Comparison of ENCODE assay signal across 40 cellular contexts in the genomic region with DNA sequence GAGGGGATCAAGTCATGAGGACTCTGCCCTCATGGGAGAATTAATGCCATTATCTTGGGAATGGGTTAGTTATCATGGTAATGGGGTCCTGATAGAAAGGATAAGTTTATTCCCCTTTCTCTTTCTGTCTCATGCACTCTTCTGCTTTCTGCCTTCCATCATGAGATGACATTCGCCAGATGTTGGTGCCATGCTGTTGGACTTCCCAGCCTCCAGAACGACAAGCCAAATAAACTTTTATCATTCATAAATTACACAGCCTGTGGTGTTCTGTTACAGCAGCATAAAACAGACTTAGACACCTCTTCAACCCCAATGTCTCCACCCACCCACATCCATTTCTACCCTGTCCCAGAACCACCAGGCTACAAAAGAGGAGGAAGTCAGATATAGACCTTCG. TPM values are rescaled to one million over a fixed set of nuclear protein-coding genes. Genes with fewer than 3 reads are reported as not detected.
"Had no signal": no experiment of that assay in that cellular context is flagged by ENCODE, and none has a peak within 500 bp of the region (broad histone marks: within the 10 kb centered on the region; RNA-seq: fewer than 3 reads in every experiment).

No MANE protein-coding gene starts in this region.

- H3K9me3 Mint-ChIP-seq: activated CD4-positive, alpha-beta T cell treated with anti-CD3 and anti-CD28 coated beads, Interleukin-2, amount 10 ng/mL, durations not matched to agents 24 days and 14 days; activated naive CD8-positive, alpha-beta T cell treated with anti-CD3 and anti-CD28 coated beads for 36 hours; activated T-cell treated with anti-CD3 and anti-CD28 coated beads, Interleukin-2, amount 50 U/mL, for 4 hours; activated T-cell treated with anti-CD3 and anti-CD28 coated beads, Interleukin-2, amount 50 U/mL, for 72 hours; activated T-helper 1 cell treated with anti-CD3 and anti-CD28 coated beads, Interleukin-12 subunit alpha, Interleukin-12 subunit beta, Interleukin-2, Interleukin-4 antibody, amounts not matched to agents 30 ng/mL and 10 ng/mL and 1 ng/mL, durations not matched to agents 14 hours and 24 hours and 36 hours; T-helper 1 cell treated with Interleukin-12 subunit alpha and Interleukin-12 subunit beta and Interleukin-4 antibody, amounts not matched to agents 30 μg/mL and 1 μg/mL, for 36 hours; T-helper 2 cell treated with Interferon-gamma antibody and Interleukin-4, amounts not matched to agents 5 μg/mL and 100 μg/mL, for 36 hours had no signal

- H3K4me3 Mint-ChIP-seq: activated B cell treated with CpG ODN at 0.5 μM for 24 hours; activated CD4-positive, alpha-beta memory T cell treated with anti-CD3 and anti-CD28 coated beads for 36 hours; activated CD4-positive, alpha-beta T cell treated with anti-CD3 and anti-CD28 coated beads, Interleukin-2, amount 10 ng/mL, durations not matched to agents 24 days and 14 days; activated CD8-positive, alpha-beta T cell treated with anti-CD3 and anti-CD28 coated beads for 36 hours; activated naive CD4-positive, alpha-beta T cell treated with anti-CD3 and anti-CD28 coated beads for 36 hours; activated naive CD8-positive, alpha-beta T cell treated with anti-CD3 and anti-CD28 coated beads for 36 hours; activated T-cell treated with anti-CD3 and anti-CD28 coated beads, Interleukin-2, amount 50 U/mL, for 4 hours; activated T-cell treated with anti-CD3 and anti-CD28 coated beads, Interleukin-2, amount 50 U/mL, for 72 hours; activated T-helper 1 cell treated with anti-CD3 and anti-CD28 coated beads, Interleukin-12 subunit alpha, Interleukin-12 subunit beta, Interleukin-2, Interleukin-4 antibody, amounts not matched to agents 30 ng/mL and 10 ng/mL and 1 ng/mL, durations not matched to agents 14 hours and 24 hours and 36 hours; activated T-helper 17 cell treated with anti-CD3 and anti-CD28 coated beads, Interleukin-2, amount 50 U/mL, for 72 hours; central memory CD8-positive, alpha-beta T cell; T-helper 1 cell treated with Interleukin-12 subunit alpha and Interleukin-12 subunit beta and Interleukin-4 antibody, amounts not matched to agents 30 μg/mL and 1 μg/mL, for 36 hours; T-helper 2 cell treated with Interferon-gamma antibody and Interleukin-4, amounts not matched to agents 5 μg/mL and 100 μg/mL, for 36 hours had no signal

- H3K27ac ChIP-seq: adrenal gland, body of pancreas, brain microvascular endothelial cell, breast epithelium, VCaP had no signal

- H3K4me1 Mint-ChIP-seq: activated B cell treated with CpG ODN at 0.5 μM for 24 hours; activated CD4-positive, alpha-beta T cell treated with anti-CD3 and anti-CD28 coated beads, Interleukin-2, amount 10 ng/mL, durations not matched to agents 24 days and 14 days; activated naive CD8-positive, alpha-beta T cell treated with anti-CD3 and anti-CD28 coated beads for 36 hours; activated T-helper 17 cell treated with anti-CD3 and anti-CD28 coated beads, Interleukin-2, amount 50 U/mL, for 72 hours; central memory CD8-positive, alpha-beta T cell had no signal

- H3K4me3 ChIP-seq: adrenal gland, body of pancreas, breast epithelium had no signal

- H3K36me3 ChIP-seq: adrenal gland, brain microvascular endothelial cell, breast epithelium had no signal

- H3K27me3 ChIP-seq: adrenal gland, body of pancreas, brain microvascular endothelial cell, breast epithelium had no signal

- H3K27ac Mint-ChIP-seq: activated B cell treated with CpG ODN at 0.5 μM for 24 hours; activated CD4-positive, alpha-beta memory T cell treated with anti-CD3 and anti-CD28 coated beads for 36 hours; activated CD4-positive, alpha-beta T cell treated with anti-CD3 and anti-CD28 coated beads, Interleukin-2, amount 10 ng/mL, durations not matched to agents 24 days and 14 days; activated CD8-positive, alpha-beta T cell treated with anti-CD3 and anti-CD28 coated beads for 36 hours; activated naive CD4-positive, alpha-beta T cell treated with anti-CD3 and anti-CD28 coated beads for 36 hours; activated naive CD4-positive, alpha-beta T cell treated with anti-CD3 and anti-CD28 coated beads, Interleukin-2, amount 50 U/mL, for 72 hours; activated naive CD8-positive, alpha-beta T cell treated with anti-CD3 and anti-CD28 coated beads for 36 hours; activated T-cell treated with anti-CD3 and anti-CD28 coated beads, Interleukin-2, amount 50 U/mL, for 72 hours; activated T-helper 1 cell treated with anti-CD3 and anti-CD28 coated beads, Interleukin-12 subunit alpha, Interleukin-12 subunit beta, Interleukin-2, Interleukin-4 antibody, amounts not matched to agents 30 ng/mL and 10 ng/mL and 1 ng/mL, durations not matched to agents 14 hours and 24 hours and 36 hours; activated T-helper 17 cell treated with anti-CD3 and anti-CD28 coated beads, Interleukin-2, amount 50 U/mL, for 72 hours; T-helper 1 cell treated with Interleukin-12 subunit alpha and Interleukin-12 subunit beta and Interleukin-4 antibody, amounts not matched to agents 30 μg/mL and 1 μg/mL, for 36 hours; T-helper 2 cell treated with Interferon-gamma antibody and Interleukin-4, amounts not matched to agents 5 μg/mL and 100 μg/mL, for 36 hours had no signal

- H3K4me1 ChIP-seq: adrenal gland, body of pancreas, breast epithelium had no signal

- FAIRE-seq: astrocyte, TTC549 had no signal

- H3K9me3 ChIP-seq: adrenal gland, body of pancreas, breast epithelium had no signal

- DNase-seq: activated B cell treated with CpG ODN at 0.5 μM for 24 hours; activated CD4-positive, alpha-beta memory T cell treated with anti-CD3 and anti-CD28 coated beads for 36 hours; activated CD4-positive, alpha-beta T cell treated with anti-CD3 and anti-CD28 coated beads for 4 hours; activated CD4-positive, alpha-beta T cell treated with anti-CD3 and anti-CD28 coated beads, Interleukin-2, amount 10 ng/mL, durations not matched to agents 24 days and 14 days; activated CD4-positive, alpha-beta T cell treated with anti-CD3 and anti-CD28 coated beads, Interleukin-2, amount 50 U/mL, for 1 hour; activated CD4-positive, alpha-beta T cell treated with anti-CD3 and anti-CD28 coated beads, Interleukin-2, amount 50 U/mL, for 4 hours; activated CD4-positive, CD25-positive, alpha-beta regulatory T cell treated with anti-CD3 and anti-CD28 coated beads, Interleukin-2, amount 50 U/mL, for 72 hours; activated CD8-positive, alpha-beta memory T cell treated with anti-CD3 and anti-CD28 coated beads, Interleukin-2, amount 50 U/mL, for 4 hours; activated CD8-positive, alpha-beta T cell treated with anti-CD3 and anti-CD28 coated beads for 36 hours; activated gamma-delta T cell treated with Interleukin-2 at 50 U/mL for 16 hours; activated naive CD4-positive, alpha-beta T cell; activated naive CD4-positive, alpha-beta T cell treated with anti-CD3 and anti-CD28 coated beads for 36 hours; activated naive CD4-positive, alpha-beta T cell treated with anti-CD3 and anti-CD28 coated beads, Interleukin-2, amount 50 U/mL, for 16 hours; activated naive CD8-positive, alpha-beta T cell treated with anti-CD3 and anti-CD28 coated beads for 36 hours; activated T-cell treated with anti-CD3 and anti-CD28 coated beads for 4 hours; activated T-cell treated with anti-CD3 and anti-CD28 coated beads, Interleukin-2, amount 50 U/mL, for 1 hour; activated T-cell treated with anti-CD3 and anti-CD28 coated beads, Interleukin-2, amount 50 U/mL, for 4 hours; activated T-cell treated with anti-CD3 and anti-CD28 coated beads, Interleukin-2, amount 50 U/mL, for 72 hours; adrenal gland; amniotic stem cell; aorta; body of pancreas; brain microvascular endothelial cell; caudate nucleus; cerebellar nuclear complex; T-helper 1 cell; T-helper 2 cell; T-helper 9 cell had no signal

- ATAC-seq: activated CD8-positive, alpha-beta T cell treated with anti-CD3 and anti-CD28 coated beads for 36 hours; activated naive CD4-positive, alpha-beta T cell treated with anti-CD3 and anti-CD28 coated beads, Interleukin-2, amount 50 U/mL, for 72 hours; activated T-cell treated with anti-CD3 and anti-CD28 coated beads, Interleukin-2, amount 50 U/mL, for 4 hours; activated T-cell treated with anti-CD3 and anti-CD28 coated beads, Interleukin-2, amount 50 U/mL, for 72 hours; activated T-helper 17 cell treated with anti-CD3 and anti-CD28 coated beads, Interleukin-2, amount 50 U/mL, for 72 hours; body of pancreas had no signal

RNA-seq across cellular contexts. Expression of a gene that starts 11.9 kb away (rescaled TPM):
- total RNA-seq: activated B cell treated with CpG ODN at 0.5 μM for 24 hours; activated CD4-positive, alpha-beta memory T cell treated with anti-CD3 and anti-CD28 coated beads for 36 hours; activated CD4-positive, alpha-beta T cell treated with anti-CD3 and anti-CD28 coated beads, Interleukin-2, amount 10 ng/mL, durations not matched to agents 24 days and 14 days; activated CD8-positive, alpha-beta memory T cell treated with anti-CD3 and anti-CD28 coated beads for 36 hours; activated CD8-positive, alpha-beta T cell treated with anti-CD3 and anti-CD28 coated beads for 36 hours; activated naive CD4-positive, alpha-beta T cell treated with anti-CD3 and anti-CD28 coated beads for 36 hours; activated naive CD4-positive, alpha-beta T cell treated with anti-CD3 and anti-CD28 coated beads, Interleukin-2, amount 50 U/mL, for 72 hours; activated naive CD8-positive, alpha-beta T cell treated with anti-CD3 and anti-CD28 coated beads for 36 hours; activated T-cell treated with anti-CD3 and anti-CD28 coated beads, Interleukin-2, amount 50 U/mL, for 4 hours; activated T-helper 1 cell treated with anti-CD3 and anti-CD28 coated beads, Interleukin-12 subunit alpha, Interleukin-12 subunit beta, Interleukin-2, Interleukin-4 antibody, amounts not matched to agents 30 ng/mL and 10 ng/mL and 1 ng/mL, durations not matched to agents 14 hours and 24 hours and 36 hours had no signal

RNA-seq across cellular contexts. Expression of a gene that starts 51.7 kb away (rescaled TPM):
- total RNA-seq: activated B cell treated with CpG ODN at 0.5 μM for 24 hours; activated CD4-positive, alpha-beta memory T cell treated with anti-CD3 and anti-CD28 coated beads for 36 hours; activated CD4-positive, alpha-beta T cell treated with anti-CD3 and anti-CD28 coated beads, Interleukin-2, amount 10 ng/mL, durations not matched to agents 24 days and 14 days; activated CD8-positive, alpha-beta memory T cell treated with anti-CD3 and anti-CD28 coated beads for 36 hours; activated naive CD4-positive, alpha-beta T cell treated with anti-CD3 and anti-CD28 coated beads for 36 hours; activated T-cell treated with anti-CD3 and anti-CD28 coated beads, Interleukin-2, amount 50 U/mL, for 4 hours; activated T-helper 1 cell treated with anti-CD3 and anti-CD28 coated beads, Interleukin-12 subunit alpha, Interleukin-12 subunit beta, Interleukin-2, Interleukin-4 antibody, amounts not matched to agents 30 ng/mL and 10 ng/mL and 1 ng/mL, durations not matched to agents 14 hours and 24 hours and 36 hours; adrenal gland; aorta; astrocyte; breast epithelium; chondrocyte had no signal
